Comparison of ENCODE assay signal across 8 cellular contexts in the genomic region with DNA sequence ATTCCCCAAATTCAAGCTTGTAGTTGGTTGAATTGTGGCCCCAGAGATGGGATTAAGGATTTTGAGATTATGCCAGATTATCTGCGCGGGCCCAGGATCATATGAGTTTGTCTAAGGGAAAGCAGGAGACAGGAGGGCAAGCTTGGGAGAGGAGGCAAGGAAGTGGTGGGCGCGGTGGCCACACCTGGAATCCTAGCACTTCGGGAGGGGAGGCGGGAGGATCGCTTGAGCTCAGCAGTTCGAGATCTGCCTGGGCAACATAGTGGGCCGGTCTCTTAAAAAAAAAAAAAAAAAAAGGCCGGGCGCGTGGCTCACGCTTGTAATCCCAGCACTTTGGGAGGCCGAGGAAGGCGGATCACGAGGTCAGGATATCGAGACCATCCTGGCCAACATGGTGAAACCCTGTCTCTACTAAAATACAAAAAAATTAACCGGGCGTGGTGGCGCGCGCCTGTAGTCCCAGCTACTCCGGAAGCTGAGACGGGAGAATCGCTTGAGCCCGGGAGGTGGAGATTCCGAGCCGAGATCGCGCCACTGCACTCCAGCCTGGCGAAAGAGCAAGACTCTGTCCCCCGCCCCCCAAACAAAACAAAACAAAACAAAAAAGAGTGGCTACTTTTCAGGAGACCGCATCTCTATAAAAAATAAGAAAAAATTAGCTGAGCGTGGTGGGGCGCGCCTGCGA. TPM values are rescaled to one million over a fixed set of nuclear protein-coding genes. Genes with fewer than 3 reads are reported as not detected.
DNase-seq lines count a peak whose midpoint lies in the region; ATAC-seq and TF ChIP-seq lines count a peak whose summit lies in the region.

No MANE protein-coding gene starts in this region.

- H3K4me3 Mint-ChIP-seq in activated naive CD8-positive, alpha-beta T cell treated with anti-CD3 and anti-CD28 coated beads for 36 hours: peak overlapping the region; percentile 97
- peak overlapping the region; percentile 97 to 100 for H3K4me3 Mint-ChIP-seq in stimulated activated naive CD8-positive, alpha-beta T cell treated with anti-CD3 and anti-CD28 coated beads, Interleukin-15, amount 100 ng/mL, for 72 hours

- H3K9me3 Mint-ChIP-seq in activated naive CD8-positive, alpha-beta T cell treated with anti-CD3 and anti-CD28 coated beads for 36 hours: no peaks in the 10 kb centered on the region
- H3K9me3 Mint-ChIP-seq in stimulated activated naive CD8-positive, alpha-beta T cell treated with anti-CD3 and anti-CD28 coated beads, Interleukin-15, amount 100 ng/mL, for 72 hours: no peaks in the 10 kb centered on the region

- H3K9me3 ChIP-seq in iPS-18c (ENCODE audit: control insufficient read depth, insufficient read depth, low read length): no peaks in the 10 kb centered on the region

- TF ChIP-seq CTCF in GM10248 (IDR thresholded peaks at IDR 0.05; ENCODE audit: control extremely low read depth, extremely low read depth, low read depth, missing control alignments): no peak

- ATAC-seq in GM18907 (IDR thresholded peaks at IDR 0.05; ENCODE audit: unreplicated experiment): peak; percentile 2
- ATAC-seq in HG03432 (IDR thresholded peaks at IDR 0.05; ENCODE audit: unreplicated experiment): peak; percentile 10
- peak; percentile 26 for ATAC-seq in stimulated activated naive CD8-positive, alpha-beta T cell treated with anti-CD3 and anti-CD28 coated beads, Interleukin-15, amount 100 ng/mL, for 72 hours
- ATAC-seq in GM21786 (IDR thresholded peaks at IDR 0.05; ENCODE audit: unreplicated experiment): no peak

- DNase-seq in activated naive CD8-positive, alpha-beta T cell treated with anti-CD3 and anti-CD28 coated beads for 36 hours: no peak
- peak in 1 of 2 donors; percentile 23 for DNase-seq in stimulated activated naive CD8-positive, alpha-beta T cell treated with anti-CD3 and anti-CD28 coated beads, Interleukin-15, amount 100 ng/mL, for 72 hours
- DNase-seq in NCI-H2107 treated with DMSO at 0.1 percent for 48 hours (lab: John Stamatoyannopoulos, UW; ENCODE audit: unreplicated experiment) (no peak), GM10248 (ENCODE audit: extremely low spot score) (no peak)

- peaks cover 16% of the 10 kb centered on the region for H3K4me1 Mint-ChIP-seq in activated naive CD8-positive, alpha-beta T cell treated with anti-CD3 and anti-CD28 coated beads for 36 hours
- peaks cover 34% of the 10 kb centered on the region for H3K4me1 Mint-ChIP-seq in stimulated activated naive CD8-positive, alpha-beta T cell treated with anti-CD3 and anti-CD28 coated beads, Interleukin-15, amount 100 ng/mL, for 72 hours

- CTCF ChIA-PET in GM10248 (lab: Yijun Ruan, JAX): interaction anchor here (1.2 kb wide), 1 partner anchor 10 kb away, joined by 4 read pairs; no protein-coding TSS in a partner anchor

- no peaks in the 10 kb centered on the region for H3K27me3 Mint-ChIP-seq in activated naive CD8-positive, alpha-beta T cell treated with anti-CD3 and anti-CD28 coated beads for 36 hours
- H3K27me3 Mint-ChIP-seq in stimulated activated naive CD8-positive, alpha-beta T cell treated with anti-CD3 and anti-CD28 coated beads, Interleukin-15, amount 100 ng/mL, for 72 hours: no peaks in the 10 kb centered on the region

- peaks cover 28% of the 10 kb centered on the region for H3K36me3 Mint-ChIP-seq in activated naive CD8-positive, alpha-beta T cell treated with anti-CD3 and anti-CD28 coated beads for 36 hours

- peak overlapping the region; percentile 84 for H3K27ac Mint-ChIP-seq in activated naive CD8-positive, alpha-beta T cell treated with anti-CD3 and anti-CD28 coated beads for 36 hours
- peak overlapping the region; percentile 94 to 95 for H3K27ac Mint-ChIP-seq in stimulated activated naive CD8-positive, alpha-beta T cell treated with anti-CD3 and anti-CD28 coated beads, Interleukin-15, amount 100 ng/mL, for 72 hours

- POLR2A ChIA-PET in GM10248 (lab: Yijun Ruan, JAX): no interaction called here

- peak overlapping the region; percentile 71 for H3K4me3 ChIP-seq in iPS-18c (ENCODE audit: insufficient read depth, low read depth, low read length)

RNA-seq across cellular contexts. Expression of gene PUS1, which starts 0.9 kb away (rescaled TPM):
- total RNA-seq in activated naive CD8-positive, alpha-beta T cell treated with anti-CD3 and anti-CD28 coated beads for 36 hours: 100 to 1,000 TPM; 116 to 118 TPM

RNA-seq across cellular contexts. Expression of gene EP400, which starts 21.5 kb away (rescaled TPM):
- 10 to 100 TPM; 42.8 to 43.6 TPM for total RNA-seq in activated naive CD8-positive, alpha-beta T cell treated with anti-CD3 and anti-CD28 coated beads for 36 hours

RNA-seq across cellular contexts. Expression of gene ULK1, which starts 33.8 kb away (rescaled TPM):
- total RNA-seq in activated naive CD8-positive, alpha-beta T cell treated with anti-CD3 and anti-CD28 coated beads for 36 hours: 10 to 100 TPM; 11.4 to 12.5 TPM
